In the genomic region with DNA sequence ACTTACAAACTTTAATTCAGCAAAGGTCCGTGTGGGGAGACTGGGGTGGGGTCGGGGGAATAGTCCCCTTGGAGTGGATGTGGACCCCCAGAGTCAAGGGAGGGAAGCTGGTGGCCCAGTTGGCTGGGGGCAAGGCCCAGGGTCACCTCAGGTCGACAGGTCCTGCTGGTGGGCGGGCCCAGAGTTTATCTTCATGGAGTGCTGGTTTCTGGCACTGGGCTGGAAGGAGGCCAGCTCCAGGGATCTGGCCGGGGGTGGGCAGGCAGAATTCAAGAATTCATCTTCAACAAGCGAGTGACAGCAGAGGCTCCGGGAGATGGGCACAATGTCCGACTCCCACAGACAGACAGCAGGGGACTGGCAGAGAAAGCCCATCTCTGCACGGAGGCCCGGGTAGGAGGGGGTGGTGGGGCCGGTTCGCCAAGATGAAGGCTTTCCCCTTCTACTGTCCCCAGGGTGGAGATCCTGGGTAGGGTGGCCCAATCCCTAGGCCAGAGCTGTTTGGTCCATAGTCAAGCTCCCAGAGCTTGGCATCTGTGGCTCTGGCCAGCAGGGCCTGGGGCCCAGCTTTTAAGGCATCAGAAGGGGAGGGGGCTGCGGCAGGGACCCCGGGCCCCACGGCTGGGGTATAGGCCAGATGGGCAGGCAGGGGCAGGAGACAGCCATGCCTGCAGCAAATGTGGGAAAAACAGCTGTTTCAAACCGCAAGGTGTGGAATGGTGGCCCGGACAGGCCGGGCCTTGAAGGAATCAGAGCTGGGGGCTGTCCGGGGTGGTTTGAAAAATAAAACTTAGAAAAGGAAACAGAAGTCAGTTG, we compare ENCODE assay signal across 8 cellular contexts. TPM values are rescaled to one million over a fixed set of nuclear protein-coding genes. Genes with fewer than 3 reads are reported as not detected.
DNase-seq lines count a peak whose midpoint lies in the region; ATAC-seq, FAIRE-seq and TF ChIP-seq lines count a peak whose summit lies in the region.

No MANE protein-coding gene starts in this region.

- peak overlapping the region; percentile 66 for H3K27ac ChIP-seq in VCaP
- H3K27ac ChIP-seq in iPS-18a (ENCODE audit: low read length), result no peak overlapping the region
- H3K27ac ChIP-seq in stomach, result peak overlapping the region in 4 of 5 donors; percentile 52 to 79 (median 68)

- intact Hi-C loops in stomach (cut with DNase I; ENCODE audit: low total_unique reads), result no loop called here

- no peak overlapping the region for H3K9ac ChIP-seq in iPS-18a (ENCODE audit: low read length)

- TF ChIP-seq EP300 in stomach (IDR thresholded peaks at IDR 0.05), result no peak

- TF ChIP-seq POLR2A in stomach (IDR thresholded peaks at IDR 0.05) (no peak), H54 (IDR thresholded peaks at IDR 0.05; ENCODE audit: low read depth, low read length) (no peak)

- no peaks in the 10 kb centered on the region for H3K27me3 ChIP-seq in iPS-18a (ENCODE audit: control insufficient read depth, insufficient read depth, low read length)
- no peaks in the 10 kb centered on the region for H3K27me3 ChIP-seq in stomach

- peaks cover 23% of the 10 kb centered on the region for H3K36me3 ChIP-seq in iPS-18a (ENCODE audit: control insufficient read depth, low read depth, low read length)
- peaks cover 33 to 58% (median 53%) of the 10 kb centered on the region in 4 donors for H3K36me3 ChIP-seq in stomach

- DNase-seq in NCI-H2029 (lab: John Stamatoyannopoulos, UW) (peak; percentile 11), NCI-H2029 treated with DMSO at 0.1 percent for 48 hours (lab: John Stamatoyannopoulos, UW) (no peak), stomach (no peak), H54 (ENCODE audit: insufficient read length, low spot score) (no peak)
- DNase-seq in activated CD8-positive, alpha-beta memory T cell treated with anti-CD3 and anti-CD28 coated beads for 24 hours, result no peak

- 62 to 69% (median 62%) methylated on average over 13 to 19 of the region's 19 CpGs for WGBS in stomach, 5 donors

- no peak for ATAC-seq in HG03095 (IDR thresholded peaks at IDR 0.05; ENCODE audit: unreplicated experiment)

- no peak for TF ChIP-seq CTCF in VCaP (conservative IDR thresholded peaks at IDR 0.05)
- no peak for TF ChIP-seq CTCF in stomach (IDR thresholded peaks at IDR 0.05)

- H3K9me3 ChIP-seq in iPS-18a (ENCODE audit: control insufficient read depth, low read depth, low read length) (no peaks in the 10 kb centered on the region), stomach (no peaks in the 10 kb centered on the region)

- no peak for FAIRE-seq in H54 (lab: Jason Lieb, UNC)

- H3K4me1 ChIP-seq in iPS-18a (ENCODE audit: control insufficient read depth, low read depth, low read length), result peaks cover 3% of the 10 kb centered on the region
- peaks cover 13 to 22% (median 15%) of the 10 kb centered on the region in 4 donors for H3K4me1 ChIP-seq in stomach

- peak overlapping the region; percentile 79 for H3K4me3 ChIP-seq in iPS-18a (ENCODE audit: low read length)
- peak overlapping the region; percentile 71 to 99 (median 84) for H3K4me3 ChIP-seq in stomach

RNA-seq across cellular contexts. Expression of a gene that starts 0.6 kb away (rescaled TPM):
- 10 to 100 TPM in 2 of 5 donors, 1 to 10 TPM in 1, under 1 TPM in 1, not detected in 1; 0.89 to 54.3 (median 14.9) TPM for total RNA-seq in stomach
- polyA plus RNA-seq in stomach, result 10 to 100 TPM; 28.8 to 32.9 (median 29.5) TPM

RNA-seq across cellular contexts. Expression of a gene that starts 6.8 kb away (rescaled TPM):
- 1 to 10 TPM in 2 of 5 donors, not detected in 3; 2.2 to 2.3 TPM for total RNA-seq in stomach
- polyA plus RNA-seq in stomach, result 1 to 10 TPM; 3.7 to 8.6 (median 4.3) TPM

RNA-seq across cellular contexts. Expression of a gene that starts 16.9 kb away (rescaled TPM):
- 10 to 100 TPM in 4 of 5 donors, 1 to 10 TPM in 1; 7.5 to 74.7 (median 21.4) TPM for total RNA-seq in stomach
- polyA plus RNA-seq in stomach, result 1 to 10 TPM; 3.3 to 9.3 (median 7.2) TPM

RNA-seq across cellular contexts. Expression of a gene that starts 23.0 kb away (rescaled TPM):
- 10 to 100 TPM in 1 of 5 donors, 1 to 10 TPM in 3, not detected in 1; 3.5 to 17.1 (median 7.4) TPM for total RNA-seq in stomach
- polyA plus RNA-seq in stomach, result 10 to 100 TPM in 1 of 3 donors, 1 to 10 TPM in 2; 8.5 to 10.5 (median 10.0) TPM

RNA-seq across cellular contexts. Expression of a gene that starts 26.7 kb away (rescaled TPM):
- total RNA-seq in stomach, result under 1 TPM in 1 of 5 donors, not detected in 4; 0.45 TPM
- polyA plus RNA-seq in stomach, result under 1 TPM in 2 of 3 donors, not detected in 1; 0.12 to 0.50 TPM
